In the genomic region with DNA sequence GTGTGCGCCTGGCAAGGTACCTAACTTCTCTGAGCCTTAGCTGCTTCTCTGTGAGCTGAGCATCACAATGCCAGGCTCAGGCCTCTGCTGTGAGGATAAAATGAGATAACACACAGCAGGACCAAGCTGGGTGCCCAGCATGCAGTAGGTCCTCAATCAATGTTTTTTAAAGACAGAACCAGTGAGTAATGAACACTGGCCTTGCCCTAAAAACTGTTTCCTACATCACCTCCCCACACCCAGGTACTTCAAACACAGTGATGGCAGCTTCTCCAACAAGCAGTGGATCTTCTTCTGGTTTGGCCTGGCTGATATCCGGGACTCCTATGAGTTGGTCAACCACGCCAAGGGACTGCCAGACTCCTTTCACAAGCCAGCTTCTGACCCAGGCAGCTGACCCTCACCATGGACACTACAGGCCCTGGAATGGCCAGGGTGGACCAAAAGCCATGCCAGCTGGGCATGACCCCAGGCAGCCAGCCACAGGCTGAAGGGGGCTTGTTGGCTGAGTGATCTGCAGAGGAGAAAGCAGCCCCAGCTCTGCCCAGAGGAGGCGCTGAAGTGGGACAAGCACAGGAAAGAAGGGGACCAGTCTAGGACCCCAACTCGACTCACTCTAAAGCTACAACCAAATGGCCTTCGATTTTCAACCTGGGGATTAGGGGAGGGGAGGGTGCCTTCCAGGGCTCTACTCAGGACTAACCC, we compare ENCODE assay signal across 11 cellular contexts. TPM values are rescaled to one million over a fixed set of nuclear protein-coding genes. Genes with fewer than 3 reads are reported as not detected.
A peak's percentile ranks its signal among the peaks of the same experiment; 100 is the strongest.
DNase-seq lines count a peak whose midpoint lies in the region; ATAC-seq and TF ChIP-seq lines count a peak whose summit lies in the region.
"Had no signal": no experiment of that assay in that cellular context is flagged by ENCODE, and none has a peak within 500 bp of the region (broad histone marks: within the 10 kb centered on the region; RNA-seq: fewer than 3 reads in every experiment).

No MANE protein-coding gene starts in this region.

- H3K4me3 Mint-ChIP-seq in CD8-positive, alpha-beta T cell, result peak overlapping the region; percentile 88
- H3K4me3 Mint-ChIP-seq in nephron progenitor cell, result peak overlapping the region; percentile 88

- POLR2A ChIA-PET in CD8-positive, alpha-beta T cell (lab: Charles Lee), result no interaction called here

- in situ Hi-C loops in KBM-7 (cut with MboI; ENCODE audit: low pct_unique_long_range_greater_than_20kb, low sequenced_read_pairs), result no loop called here

- peaks cover 6% of the 10 kb centered on the region for H3K36me3 ChIP-seq in CD8-positive, alpha-beta T cell (ENCODE audit: insufficient read depth, low read length)
- H3K36me3 ChIP-seq in KMS-11 (ENCODE audit: insufficient read depth) (no peaks in the 10 kb centered on the region), breast epithelium (no peaks in the 10 kb centered on the region)

- no peak overlapping the region for H3K27ac Mint-ChIP-seq in CD8-positive, alpha-beta T cell
- H3K27ac Mint-ChIP-seq in nephron progenitor cell, result no peak overlapping the region

- no peak for ATAC-seq in CD8-positive, alpha-beta T cell
- ATAC-seq in HG03342 (IDR thresholded peaks at IDR 0.05; ENCODE audit: unreplicated experiment) (no peak), left colon (no peak)

- H3K9ac ChIP-seq in KMS-11, result no peak overlapping the region

- H3K9me3 Mint-ChIP-seq in CD8-positive, alpha-beta T cell, result no peaks in the 10 kb centered on the region
- H3K9me3 Mint-ChIP-seq in nephron progenitor cell, result no peaks in the 10 kb centered on the region

- H2AFZ ChIP-seq in KMS-11 (ENCODE audit: low read depth), result no peak overlapping the region

- H3K27me3 Mint-ChIP-seq in CD8-positive, alpha-beta T cell (ENCODE audit: low read depth), result peaks cover 5% of the 10 kb centered on the region
- peaks cover 41% of the 10 kb centered on the region for H3K27me3 Mint-ChIP-seq in nephron progenitor cell (ENCODE audit: low read depth, poor library complexity)

- no peak for DNase-seq in CD8-positive, alpha-beta T cell
- DNase-seq in breast epithelium (ENCODE audit: low spot score in 2 of 2) (no peak), nephron progenitor cell (no peak), KBM-7 (no peak), left colon (no peak), SW 1271 (lab: John Stamatoyannopoulos, UW) (no peak)
- DNase-seq: foreskin melanocyte had no signal

- no peak for TF ChIP-seq POLR2A in breast epithelium (IDR thresholded peaks at IDR 0.05)

- peaks cover 30% of the 10 kb centered on the region for H3K4me1 ChIP-seq in CD8-positive, alpha-beta T cell (ENCODE audit: insufficient read depth, low read length)
- H3K4me1 ChIP-seq in KMS-11 (ENCODE audit: low read depth, poor library complexity, severe bottlenecking) (peaks cover 28% of the 10 kb centered on the region), breast epithelium (peaks cover 0 to 8% of the 10 kb centered on the region in 2 donors)

- H4K20me1 ChIP-seq in KMS-11 (ENCODE audit: insufficient read depth), result no peaks in the 10 kb centered on the region

- H3K4me1 Mint-ChIP-seq in CD8-positive, alpha-beta T cell (ENCODE audit: low read depth), result peaks cover 21% of the 10 kb centered on the region
- peaks cover 22% of the 10 kb centered on the region for H3K4me1 Mint-ChIP-seq in nephron progenitor cell

- TF ChIP-seq CTCF in CD8-positive, alpha-beta T cell (IDR thresholded peaks at IDR 0.05), result no peak
- TF ChIP-seq CTCF in KMS-11 (conservative IDR thresholded peaks at IDR 0.05; ENCODE audit: low read depth, low read length) (no peak), breast epithelium (IDR thresholded peaks at IDR 0.05) (no peak), nephron progenitor cell (IDR thresholded peaks at IDR 0.05) (no peak)

- H3K27ac ChIP-seq in CD8-positive, alpha-beta T cell (ENCODE audit: low read depth, low read length), result no peak overlapping the region
- H3K27ac ChIP-seq in KMS-11, result no peak overlapping the region
- H3K27ac ChIP-seq in breast epithelium, result peak overlapping the region in 1 of 2 donors; percentile 1

- intact Hi-C loops in CD8-positive, alpha-beta T cell (cut with DNase I, micrococcal nuclease), result loop anchor here (5.0 kb wide), 1 partner anchor 179 kb away; a partner anchor contains a TSS
- intact Hi-C loops in breast epithelium (cut with DNase I; ENCODE audit: low total_unique reads) (no loop called here), left colon (cut with DNase I, micrococcal nuclease) (no loop called here)

- no peaks in the 10 kb centered on the region for H3K27me3 ChIP-seq in CD8-positive, alpha-beta T cell (ENCODE audit: insufficient read depth, low read length)
- H3K27me3 ChIP-seq in KMS-11 (ENCODE audit: insufficient read depth, low read depth) (peaks cover 9% of the 10 kb centered on the region), breast epithelium (peaks cover 0 to 15% of the 10 kb centered on the region in 2 donors)

- peak overlapping the region; percentile 97; the same call in 1 of the 2 replicates for H3K4me2 ChIP-seq in KMS-11

- H3K9me3 ChIP-seq in CD8-positive, alpha-beta T cell (ENCODE audit: low read length), result no peaks in the 10 kb centered on the region
- H3K9me3 ChIP-seq in breast epithelium, result no peaks in the 10 kb centered on the region

- CTCF ChIA-PET in CD8-positive, alpha-beta T cell (lab: Charles Lee), result interaction anchor here (0.6 to 1.5 kb wide), 3 partner anchors 33 to 283 kb away, joined by 3 to 4 read pairs (median 3); no protein-coding TSS in a partner anchor

- peak overlapping the region; percentile 50 for H3K4me3 ChIP-seq in CD8-positive, alpha-beta T cell (ENCODE audit: low read depth, low read length)
- H3K4me3 ChIP-seq in KMS-11 (IDR thresholded peaks at IDR 0.05; ENCODE audit: insufficient read depth, low read depth, low read length) (no peak overlapping the region), breast epithelium (peak overlapping the region in 2 of 3 donors; percentile 67 to 86)

- no peaks in the 10 kb centered on the region; the same call in 1 of the 2 replicates for H3K79me2 ChIP-seq in KMS-11 (ENCODE audit: insufficient read depth, low read depth)

- peaks cover 12% of the 10 kb centered on the region for H3K36me3 Mint-ChIP-seq in CD8-positive, alpha-beta T cell
- H3K36me3 Mint-ChIP-seq in nephron progenitor cell (ENCODE audit: low read depth), result peaks cover 15% of the 10 kb centered on the region

RNA-seq across cellular contexts. Expression of a gene that starts 3.9 kb away (rescaled TPM):
- total RNA-seq in CD8-positive, alpha-beta T cell, result under 1 TPM; 0.41 to 0.69 TPM
- total RNA-seq in breast epithelium (1 to 10 TPM in 2 of 3 donors, under 1 TPM in 1; 0.16 to 5.2 (median 4.7) TPM), left colon (10 to 100 TPM in 1 of 2 donors, 1 to 10 TPM in 1; 9.2 to 13.8 TPM)

RNA-seq across cellular contexts. Expression of a gene that starts 6.4 kb away (rescaled TPM):
- total RNA-seq in CD8-positive, alpha-beta T cell, result 1 to 10 TPM; 8.1 to 8.7 TPM
- total RNA-seq in breast epithelium (10 to 100 TPM; 28.6 to 80.8 (median 41.0) TPM), left colon (10 to 100 TPM; 25.9 to 30.4 TPM)

RNA-seq across cellular contexts. Expression of a gene that starts 54.6 kb away (rescaled TPM):
- total RNA-seq in CD8-positive, alpha-beta T cell, result not detected
- under 1 TPM in 2 of 3 donors, not detected in 1; 0.88 to 0.98 TPM for total RNA-seq in breast epithelium
- total RNA-seq in left colon, result 10 to 100 TPM; 61.2 to 79.7 TPM
- total RNA-seq: M059J, posterior vena cava had no signal

RNA-seq across cellular contexts. Expression of a gene that starts 58.1 kb away (rescaled TPM):
- 10 to 100 TPM; 39.8 to 40.5 TPM for total RNA-seq in CD8-positive, alpha-beta T cell
- total RNA-seq in breast epithelium (10 to 100 TPM; 36.8 to 45.4 (median 43.6) TPM), left colon (10 to 100 TPM; 43.4 to 59.7 TPM)

Comparison
In these comparisons a context has a peak if more than half of its experiments do, and no peak if none do; other contexts are left out.
1. RNA of a gene that starts 54.6 kb away (total RNA-seq): 61.2 to 79.7 TPM in left colon; 0.88 to 0.98 TPM in breast epithelium and not detected in CD8-positive, alpha-beta T cell; every median in the first group is over 10 times any median in the second.
2. intact Hi-C loops: an anchor here in CD8-positive, alpha-beta T cell (5.0 kb wide); none called in breast epithelium and left colon.